ENCODE assay signal across 6 cellular contexts in genomic region chr1:192705510-192705909, GRCh38.
"Had no signal": no experiment of that assay in that cellular context is flagged by ENCODE, and none has a peak within 500 bp of the region (broad histone marks: within the 10 kb centered on the region; RNA-seq: fewer than 3 reads in every experiment).

No MANE protein-coding gene starts in this region.

- H3K9ac ChIP-seq: KMS-11 had no signal

- DNase-seq: KBM-7, KG1 had no signal

- FAIRE-seq: HTR-8/SVneo, K562 had no signal

- H3K4me2 ChIP-seq: KMS-11 had no signal

- ATAC-seq: K562 had no signal

- H3K4me3 ChIP-seq: K562 had no signal

- H3K27ac ChIP-seq: HL-60, KMS-11 had no signal
